8 cellular contexts compared by ENCODE assay signal in the genomic region with DNA sequence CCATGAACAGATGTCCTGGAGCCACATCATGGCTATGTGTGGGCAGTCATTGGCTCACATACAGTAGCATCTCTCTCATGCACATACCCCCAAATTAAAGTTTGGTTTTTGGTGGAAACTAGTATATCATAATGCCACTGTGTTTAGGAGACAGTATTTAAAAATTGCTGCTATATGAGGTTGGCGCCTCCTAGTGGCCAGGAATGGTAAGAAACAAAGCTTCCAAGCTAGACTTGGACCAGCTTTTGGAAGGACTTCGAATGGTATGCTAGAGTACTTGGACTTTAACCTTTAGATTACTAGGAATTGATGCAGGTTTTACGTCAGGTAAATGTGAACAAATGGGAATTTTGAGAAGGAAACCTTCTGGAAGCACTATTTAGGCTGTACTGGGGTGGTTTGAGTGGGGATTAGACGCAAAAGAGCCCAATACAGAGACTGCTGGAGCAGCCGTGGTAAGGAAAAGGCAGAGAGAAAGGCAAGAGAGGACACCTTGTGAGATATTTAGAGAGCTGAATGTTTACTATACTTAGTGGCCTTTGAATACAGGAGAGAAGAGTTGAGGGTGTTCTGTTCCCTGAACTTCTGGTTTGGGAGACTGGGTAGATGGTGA. TPM values are rescaled to one million over a fixed set of nuclear protein-coding genes. Genes with fewer than 3 reads are reported as not detected.
A peak's percentile ranks its signal among the peaks of the same experiment; 100 is the strongest.
DNase-seq lines count a peak whose midpoint lies in the region; ATAC-seq, FAIRE-seq and TF ChIP-seq lines count a peak whose summit lies in the region.

No MANE protein-coding gene starts in this region.

- CTCF ChIA-PET in A549 (lab: Yijun Ruan, JAX): interaction anchor here (0.7 to 1.0 kb wide), 5 partner anchors 17 to 469 kb away, joined by 3 to 5 read pairs (median 3); no protein-coding TSS in a partner anchor
- CTCF ChIA-PET in HEK293 (lab: Yijun Ruan, JAX): interaction anchor here (0.6 to 1.5 kb wide), 40 partner anchors 9 to 1685 kb away, joined by 3 to 12 read pairs (median 4); partner anchors contain the start of gene PRSS35

- no peak overlapping the region for H3K4me2 ChIP-seq in A549
- H3K4me2 ChIP-seq in hepatocyte: no peak overlapping the region

- peak; percentile 47 to 74; a peak in 4 of 6 replicates for ATAC-seq in A549

- no peaks in the 10 kb centered on the region for H3K9me2 ChIP-seq in hepatocyte (replicated peaks; ENCODE audit: insufficient read depth)

- POLR2A ChIA-PET in A549 (lab: Yijun Ruan, JAX) (no interaction called here), HEK293 (lab: Yijun Ruan, JAX) (no interaction called here)

- H3K4me1 ChIP-seq in A549 (no peaks in the 10 kb centered on the region), HEK293 (ENCODE audit: control insufficient read depth, insufficient read depth, low read length) (no peaks in the 10 kb centered on the region), hepatocyte (ENCODE audit: insufficient read depth) (no peaks in the 10 kb centered on the region)

- H3K27ac ChIP-seq in A549: no peak overlapping the region
- no peak overlapping the region for H3K27ac ChIP-seq in HEK293 (ENCODE audit: extremely low read depth, low read depth, low read length)
- H3K27ac ChIP-seq in hepatocyte: no peak overlapping the region

- no peaks in the 10 kb centered on the region for H3K27me3 ChIP-seq in hepatocyte

- H3K4me3 ChIP-seq in A549 (no peak overlapping the region), HEK293 (ENCODE audit: low read depth, low read length) (no peak overlapping the region), hepatocyte (no peak overlapping the region)

- peak; percentile 36 to 58; a peak in 3 of 5 replicates for TF ChIP-seq RAD21 in A549 (conservative IDR thresholded peaks at IDR 0.05 in 1 of 2, IDR thresholded peaks at IDR 0.05 in 1 of 2)

- DNase-seq in A549 (ENCODE audit: low read depth in 1 of 2, low spot score in 1 of 2) (peak; percentile 11 to 52), NCI-H69 (lab: John Stamatoyannopoulos, UW) (peak; percentile 55), hepatocyte (ENCODE audit: low spot score) (peak; percentile 68), NCI-H226 (no peak)
- DNase-seq in activated T-helper 9 cell treated with anti-CD3 and anti-CD28 coated beads, Interleukin-2, amount 50 U/mL, for 16 hours (ENCODE audit: low read depth): peak; percentile 15
- peak; percentile 6 to 35 for DNase-seq in stimulated activated CD4-positive, alpha-beta T cell treated with anti-CD3 and anti-CD28 coated beads, Interleukin-4, amount 100 ng/mL, for 4 hours

- no peak for TF ChIP-seq POLR2A in A549 (IDR thresholded peaks at IDR 0.05; ENCODE audit: low read length)

- H2AFZ ChIP-seq in hepatocyte: no peak overlapping the region

- H3K9me3 ChIP-seq in A549 (no peaks in the 10 kb centered on the region), HEK293 (ENCODE audit: control insufficient read depth, insufficient read depth, low read depth, low read length) (no peaks in the 10 kb centered on the region), hepatocyte (ENCODE audit: low read depth) (no peaks in the 10 kb centered on the region)

- TF ChIP-seq CTCF in A549 (IDR thresholded peaks at IDR 0.05) (peak; percentile 51), HEK293 (tag by site-specific recombination; IDR thresholded peaks at IDR 0.05) (0 out of 2 replicates have a peak, but pooled peaks have one; percentile 39), hepatocyte (IDR thresholded peaks at IDR 0.05; ENCODE audit: poor library complexity) (peak; percentile 65)

- FAIRE-seq in A549 (lab: Jason Lieb, UNC) (no peak), G401.6 (lab: Jason Lieb, UNC) (peak; percentile 64)

- 19% methylated on average over 5 of the region's 5 CpGs for WGBS in A549 (ENCODE audit: missing lambda C conversion rate)
- 45% methylated on average over 5 of the region's 5 CpGs for WGBS in hepatocyte (ENCODE audit: low lambda C conversion rate, missing lambda C conversion rate)

- no peaks in the 10 kb centered on the region for H3K36me3 ChIP-seq in HEK293 (ENCODE audit: control insufficient read depth in 2 of 2, insufficient read depth in 1 of 2, low read length in 2 of 2)
- no peaks in the 10 kb centered on the region for H3K36me3 ChIP-seq in hepatocyte (replicated peaks; ENCODE audit: insufficient read depth, low read depth)

- TF ChIP-seq EP300 in A549 (IDR thresholded peaks at IDR 0.05): no peak

- H4K20me1 ChIP-seq in hepatocyte (ENCODE audit: insufficient read depth, poor library complexity, severe bottlenecking): no peaks in the 10 kb centered on the region

- no peaks in the 10 kb centered on the region for H3K79me2 ChIP-seq in hepatocyte

TF ChIP-seq in A549, 52 proteins besides CTCF, POLR2A, EP300 and RAD21:
- no peak for TF ChIP-seq GATA3 (IDR thresholded peaks at IDR 0.05; ENCODE audit: borderline replicate concordance)
- peak; percentile 27; the same call in 1 of the 3 replicates for TF ChIP-seq SMC3 (IDR thresholded peaks at IDR 0.05)

TF ChIP-seq in HEK293, 187 proteins besides CTCF, POLR2A, EP300 and RAD21:
- no peak for TF ChIP-seq ZFHX2 (tag by site-specific recombination; conservative IDR thresholded peaks at IDR 0.05)
- peak; percentile 63; the same call in 1 of the 2 replicates for TF ChIP-seq ZNF660 (tag by site-specific recombination; IDR thresholded peaks at IDR 0.05)
- TF ChIP-seq ZNF654 (tag by site-specific recombination; IDR thresholded peaks at IDR 0.05; ENCODE audit: low read depth): peak; percentile 63

RNA-seq across cellular contexts. Expression of gene PRSS35, which starts 23.8 kb away (rescaled TPM):
- polyA plus RNA-seq in A549 (2011; rRNA removed) (0.54 and 0.61 TPM in 2 replicates), A549 (2017; fragmentation: RNase III; extraction: RNeasy Plus Mini Kit Qiagen cat#74134 plus additional on column Dnase treatment) (0.51 to 2.0 TPM (median 1.9 TPM) in 3 replicates), hepatocyte (28.1 and 33.3 TPM in 2 replicates)
- 0.05 and 0.07 TPM in 2 replicates for polyA plus RNA-seq in A549 (2012; cell fraction: cytosol; rRNA removed)
- 0.04 and 0.12 TPM in 2 replicates for polyA plus RNA-seq in A549 (2012; cell fraction: nucleus; rRNA removed)
- 0.19 and 0.29 TPM in 2 replicates for polyA minus RNA-seq in A549 (2011; rRNA and poly(A)+ RNA removed)
- total RNA-seq in hepatocyte: 36.2 and 39.3 TPM in 2 replicates

Comparison
In these comparisons a context has a peak if more than half of its experiments do, and no peak if none do; other contexts are left out.
1. Of the 5 proteins assayed by ChIP-seq in both HEK293 and A549: peak only in HEK293: none; only in A549: none; in both: CTCF; in neither: 4.